ENCODE assay signal across 1 cellular context in genomic region chr4:15118281-15118680, GRCh38.
TF ChIP-seq lines count a peak whose summit lies in the region.

No MANE protein-coding gene starts in this region.

TF ChIP-seq in liver, 16 proteins besides CTCF, POLR2A, EP300 and RAD21 (continued from another document):
- TF ChIP-seq ZBTB33 (IDR thresholded peaks at IDR 0.05) (no peak), GABPA (IDR thresholded peaks at IDR 0.05 in 1 of 2, conservative IDR thresholded peaks at IDR 0.05 in 1 of 2) (no peak), FOXA2 (IDR thresholded peaks at IDR 0.05) (no peak), HNF4G (IDR thresholded peaks at IDR 0.05) (no peak), EGR1 (IDR thresholded peaks at IDR 0.05; ENCODE audit: low read depth in 2 of 2) (no peak), SP1 (IDR thresholded peaks at IDR 0.05) (peak; percentile 28), MAX (IDR thresholded peaks at IDR 0.05) (peak; percentile 18), FOXA1 (IDR thresholded peaks at IDR 0.05) (no peak)
